16 cellular contexts compared by ENCODE assay signal in the genomic region with DNA sequence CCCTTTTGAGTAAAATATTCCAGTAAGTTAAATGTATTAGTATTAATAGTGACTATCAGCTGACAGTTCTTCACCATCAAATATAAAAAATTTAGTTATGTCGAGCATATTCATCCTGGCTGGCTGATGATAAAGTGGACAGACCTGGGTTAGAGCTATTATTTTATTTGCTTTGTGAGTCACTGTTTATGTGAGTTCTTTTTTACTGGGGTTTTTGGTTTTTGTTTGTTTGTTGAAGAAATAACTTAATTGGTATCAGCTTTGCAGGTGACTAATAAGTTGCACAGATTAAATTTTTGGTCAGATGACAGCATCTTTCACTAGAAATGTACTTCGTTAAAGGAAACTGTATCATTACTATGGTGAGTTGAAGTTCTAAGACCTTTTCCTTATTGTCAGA.
A peak's percentile ranks its signal among the peaks of the same experiment; 100 is the strongest.
DNase-seq lines count a peak whose midpoint lies in the region; ATAC-seq, FAIRE-seq and TF ChIP-seq lines count a peak whose summit lies in the region.
"Had no signal": no experiment of that assay in that cellular context is flagged by ENCODE, and none has a peak within 500 bp of the region (broad histone marks: within the 10 kb centered on the region; RNA-seq: fewer than 3 reads in every experiment).

No MANE protein-coding gene starts in this region.

- CTCF ChIA-PET in A549 (lab: Yijun Ruan, JAX), result no interaction called here
- CTCF ChIA-PET in HEK293T (lab: Yijun Ruan, JAX), result no interaction called here
- CTCF ChIA-PET in Calu3 (lab: Charles Lee), result interaction anchor here (1.1 kb wide), 1 partner anchor 151 kb away, joined by 4 read pairs; no protein-coding TSS in a partner anchor

- no peaks in the 10 kb centered on the region for H3K9me3 ChIP-seq in A549
- H3K9me3 ChIP-seq in SJCRH30 (replicated peaks), result no peaks in the 10 kb centered on the region
- H3K9me3 ChIP-seq: colonic mucosa, pancreas, tibial artery had no signal

- POLR2A ChIA-PET in A549 (lab: Yijun Ruan, JAX), result no interaction called here
- POLR2A ChIA-PET in HEK293T (lab: Yijun Ruan, JAX), result no interaction called here

- no peak overlapping the region for H3K27ac ChIP-seq in A549
- H3K27ac ChIP-seq in SJCRH30, result peak overlapping the region; percentile 74
- H3K27ac ChIP-seq: colonic mucosa, pancreas, tibial artery had no signal

- H3K27ac Mint-ChIP-seq in Calu3 (ENCODE audit: unreplicated experiment), result no peak overlapping the region

- intact Hi-C loops in Calu3 (cut with micrococcal nuclease; ENCODE audit: unreplicated experiment), result no loop called here

- TF ChIP-seq EP300 in A549 (IDR thresholded peaks at IDR 0.05), result no peak

- peak in 1 of 2 experiments; percentile 69; a peak in 2 of 6 replicates for ATAC-seq in A549
- ATAC-seq in HG03469 (IDR thresholded peaks at IDR 0.05; ENCODE audit: unreplicated experiment), result no peak
- ATAC-seq in HG03095 (IDR thresholded peaks at IDR 0.05; ENCODE audit: unreplicated experiment), result no peak
- ATAC-seq in HG03460 (IDR thresholded peaks at IDR 0.05; ENCODE audit: unreplicated experiment), result no peak
- ATAC-seq: pancreas had no signal

- no peak for TF ChIP-seq CTCF in A549 (IDR thresholded peaks at IDR 0.05)
- no peak for TF ChIP-seq CTCF in fibroblast of mammary gland (conservative IDR thresholded peaks at IDR 0.05; ENCODE audit: control insufficient read depth, insufficient read depth, low read depth, low read length)
- no peak for TF ChIP-seq CTCF in Calu3 (IDR thresholded peaks at IDR 0.05; ENCODE audit: unreplicated experiment)

- no peaks in the 10 kb centered on the region; the same call in 1 of the 2 replicates for H3K36me3 ChIP-seq in SJCRH30
- H3K36me3 ChIP-seq: colonic mucosa, pancreas had no signal

- no TSS peak for BruUV-seq in Calu3 (replicated peaks; lab: Mats Ljungman, UMichigan)

- WGBS in A549 (ENCODE audit: missing lambda C conversion rate), result 11% methylated on average over 2 of the region's 2 CpGs

- DNase-seq in A549 (ENCODE audit: low read depth in 1 of 2, low spot score in 1 of 2) (peak in 1 of 2 experiments; percentile 27), HEK293T (ENCODE audit: extremely low spot score) (no peak), SJCRH30 (no peak), fibroblast of mammary gland (ENCODE audit: low read depth) (peak; percentile 81), Calu3 (no peak)
- DNase-seq: activated CD8-positive, alpha-beta memory T cell treated with anti-CD3 and anti-CD28 coated beads, Interleukin-2, amount 50 U/mL, for 48 hours; activated naive CD4-positive, alpha-beta T cell treated with anti-CD3 and anti-CD28 coated beads, Interleukin-2, amount 50 U/mL, for 16 hours; colonic mucosa; DND-41; NCI-H2029 treated with DMSO at 0.1 percent for 48 hours; pancreas; stimulated activated CD4-positive, alpha-beta T cell treated with anti-CD3 and anti-CD28 coated beads, Interleukin-15, amount 100 ng/mL, for 24 hours; tibial artery had no signal

- H3K4me1 ChIP-seq in A549, result peaks cover 23% of the 10 kb centered on the region
- H3K4me1 ChIP-seq in SJCRH30, result peaks cover 35% of the 10 kb centered on the region
- H3K4me1 ChIP-seq: colonic mucosa had no signal

- no peaks in the 10 kb centered on the region for H3K27me3 Mint-ChIP-seq in Calu3 (ENCODE audit: unreplicated experiment)

- no peaks in the 10 kb centered on the region for H3K9me3 Mint-ChIP-seq in Calu3 (ENCODE audit: low read depth, unreplicated experiment)

- TF ChIP-seq POLR2A in A549 (IDR thresholded peaks at IDR 0.05; ENCODE audit: low read length), result no peak

- H3K4me3 ChIP-seq in A549, result no peak overlapping the region
- H3K4me3 ChIP-seq in SJCRH30, result no peak overlapping the region
- no peak overlapping the region for H3K4me3 ChIP-seq in fibroblast of mammary gland (ENCODE audit: control insufficient read depth, low read depth, low read length)
- H3K4me3 ChIP-seq: colonic mucosa, pancreas, tibial artery had no signal

- H3K4me1 Mint-ChIP-seq in Calu3 (ENCODE audit: low read depth, unreplicated experiment), result peaks cover 8% of the 10 kb centered on the region

- no peaks in the 10 kb centered on the region for H3K36me3 Mint-ChIP-seq in Calu3 (ENCODE audit: insufficient read depth, unreplicated experiment)

- H3K27me3 ChIP-seq in SJCRH30, result no peaks in the 10 kb centered on the region
- H3K27me3 ChIP-seq: colonic mucosa, pancreas, tibial artery had no signal

- no peak for FAIRE-seq in A549 (lab: Jason Lieb, UNC)
- FAIRE-seq: pancreas had no signal

- H3K4me3 Mint-ChIP-seq in Calu3 (ENCODE audit: low read depth, unreplicated experiment), result no peak overlapping the region

- peak overlapping the region; percentile 56 for H3K4me2 ChIP-seq in A549

- TF ChIP-seq RAD21 in A549 (conservative IDR thresholded peaks at IDR 0.05 in 1 of 2, IDR thresholded peaks at IDR 0.05 in 1 of 2), result no peak

TF ChIP-seq in A549, 52 proteins besides CTCF, POLR2A, EP300 and RAD21:
- TF ChIP-seq CHD4 (IDR thresholded peaks at IDR 0.05; ENCODE audit: borderline replicate concordance), result no peak
- TF ChIP-seq FOSL2 (IDR thresholded peaks at IDR 0.05), result no peak
- TF ChIP-seq FOSL2 (CRISPR knock-in tag; IDR thresholded peaks at IDR 0.05), result peak; percentile 54
- TF ChIP-seq JUNB (IDR thresholded peaks at IDR 0.05), result 0 out of 2 replicates have a peak, but pooled peaks have one; percentile 30

TF ChIP-seq in HEK293T, 16 proteins besides CTCF, POLR2A, EP300 and RAD21:
- TF ChIP-seq SP1 (IDR thresholded peaks at IDR 0.05) (no peak), FOXA1 (IDR thresholded peaks at IDR 0.05) (0 out of 2 replicates have a peak, but pooled peaks have one; percentile 33), CTBP1 (IDR thresholded peaks at IDR 0.05; ENCODE audit: borderline replicate concordance) (peak; percentile 64; the same call in 1 of the 2 replicates)
